8 cellular contexts compared by ENCODE assay signal in genomic region chr2:20578895-20579825, GRCh38.
DNase-seq lines count a peak whose midpoint lies in the region; ATAC-seq and TF ChIP-seq lines count a peak whose summit lies in the region.

No MANE protein-coding gene starts in this region.

- H3K4me3 Mint-ChIP-seq in T-helper 17 cell: no peak overlapping the region

- H3K4me3 ChIP-seq in foreskin fibroblast (ENCODE audit: low read depth in 1 of 2, low read length in 2 of 2): no peak overlapping the region

- ATAC-seq in GM19324 (IDR thresholded peaks at IDR 0.05; ENCODE audit: low FRiP score, unreplicated experiment) (peak; percentile 53), HG03175 (IDR thresholded peaks at IDR 0.05; ENCODE audit: unreplicated experiment) (peak; percentile 72), T-helper 17 cell (no peak), omental fat pad (ENCODE audit: low FRiP score) (peak; percentile 91)

- peaks cover 18% of the 10 kb centered on the region for H3K4me1 Mint-ChIP-seq in T-helper 17 cell

- no peaks in the 10 kb centered on the region for H3K27me3 Mint-ChIP-seq in T-helper 17 cell

- H3K36me3 Mint-ChIP-seq in T-helper 17 cell (ENCODE audit: low read depth): peaks cover 2% of the 10 kb centered on the region

- TF ChIP-seq CTCF in AG09319 (IDR thresholded peaks at IDR 0.05; ENCODE audit: low read depth, low read length): no peak
- no peak for TF ChIP-seq CTCF in foreskin fibroblast (IDR thresholded peaks at IDR 0.05; ENCODE audit: low read depth, low read length)
- no peak for TF ChIP-seq CTCF in omental fat pad (IDR thresholded peaks at IDR 0.05)

- DNase-seq in AG09319 (ENCODE audit: extremely low read depth, low read depth) (peak; percentile 81), T-helper 17 cell (no peak), foreskin fibroblast (peak; percentile 97), omental fat pad (ENCODE audit: low spot score) (no peak), activated gamma-delta T cell (lab: John Stamatoyannopoulos, UW) (no peak), NCI-H69 (lab: John Stamatoyannopoulos, UW) (no peak)

- no peaks in the 10 kb centered on the region for H3K9me3 ChIP-seq in T-helper 17 cell (ENCODE audit: control insufficient read depth, low read length, poor library complexity, severe bottlenecking)

- H3K27ac Mint-ChIP-seq in T-helper 17 cell: peak overlapping the region; percentile 86

Comparison
In these comparisons a context has a peak if more than half of its experiments do, and no peak if none do; other contexts are left out.
1. DNase-seq: peak in AG09319 (single experiment) and foreskin fibroblast (2 of 2); none in T-helper 17 cell (0 of 3), omental fat pad (single experiment), activated gamma-delta T cell (single experiment) and NCI-H69 (single experiment).